32 cellular contexts compared by ENCODE assay signal in genomic region chr13:56378566-56378965, GRCh38.
"Had no signal": no experiment of that assay in that cellular context is flagged by ENCODE, and none has a peak within 500 bp of the region (broad histone marks: within the 10 kb centered on the region; RNA-seq: fewer than 3 reads in every experiment).

No MANE protein-coding gene starts in this region.

- H3K27ac Mint-ChIP-seq: activated CD4-positive, alpha-beta memory T cell treated with anti-CD3 and anti-CD28 coated beads for 36 hours; activated CD4-positive, alpha-beta T cell treated with anti-CD3 and anti-CD28 coated beads for 36 hours; activated CD4-positive, alpha-beta T cell treated with anti-CD3 and anti-CD28 coated beads, Interleukin-2, amount 10 ng/mL, durations not matched to agents 24 days and 14 days; activated CD8-positive, alpha-beta memory T cell treated with anti-CD3 and anti-CD28 coated beads, Interleukin-2, amount 10 ng/mL, durations not matched to agents 7 days and 5 days; activated CD8-positive, alpha-beta T cell treated with anti-CD3 and anti-CD28 coated beads, Interleukin-2, amount 10 ng/mL, durations not matched to agents 7 days and 5 days; activated naive CD4-positive, alpha-beta T cell treated with anti-CD3 and anti-CD28 coated beads for 36 hours; activated naive CD4-positive, alpha-beta T cell treated with anti-CD3 and anti-CD28 coated beads, Interleukin-2, amount 50 U/mL, for 24 hours; activated naive CD8-positive, alpha-beta T cell treated with anti-CD3 and anti-CD28 coated beads for 36 hours; activated naive CD8-positive, alpha-beta T cell treated with anti-CD3 and anti-CD28 coated beads, Interleukin-2, amount 50 U/mL, for 24 hours; activated T-helper 1 cell treated with anti-CD3 and anti-CD28 coated beads, Interleukin-12 subunit alpha, Interleukin-12 subunit beta, Interleukin-2, Interleukin-4 antibody, amounts not matched to agents 30 ng/mL and 10 ng/mL and 1 ng/mL, durations not matched to agents 14 hours and 24 hours and 36 hours; activated T-helper 2 cell treated with anti-CD3 and anti-CD28 coated beads, Interferon-gamma antibody, Interleukin-2, Interleukin-4, amounts not matched to agents 10 μg/mL and 5 μg/mL and 100 μg/mL, durations not matched to agents 14 hours and 24 hours and 36 hours; brain; dendritic cell treated with granulocyte-macrophage colony-stimulating factor and Interleukin-4, amounts not matched to agents 40 ng/mL and 50 ng/mL, for 4 days; endodermal cell; T-helper 17 cell had no signal

- H3K4me3 Mint-ChIP-seq: activated CD4-positive, alpha-beta memory T cell treated with anti-CD3 and anti-CD28 coated beads for 36 hours; activated CD4-positive, alpha-beta T cell treated with anti-CD3 and anti-CD28 coated beads for 36 hours; activated CD4-positive, alpha-beta T cell treated with anti-CD3 and anti-CD28 coated beads, Interleukin-2, amount 10 ng/mL, durations not matched to agents 24 days and 14 days; activated CD8-positive, alpha-beta memory T cell treated with anti-CD3 and anti-CD28 coated beads, Interleukin-2, amount 10 ng/mL, durations not matched to agents 7 days and 5 days; activated CD8-positive, alpha-beta T cell treated with anti-CD3 and anti-CD28 coated beads, Interleukin-2, amount 10 ng/mL, durations not matched to agents 7 days and 5 days; activated naive CD4-positive, alpha-beta T cell treated with anti-CD3 and anti-CD28 coated beads for 36 hours; activated naive CD4-positive, alpha-beta T cell treated with anti-CD3 and anti-CD28 coated beads, Interleukin-2, amount 50 U/mL, for 24 hours; activated naive CD8-positive, alpha-beta T cell treated with anti-CD3 and anti-CD28 coated beads for 36 hours; activated naive CD8-positive, alpha-beta T cell treated with anti-CD3 and anti-CD28 coated beads, Interleukin-2, amount 50 U/mL, for 24 hours; activated T-helper 1 cell treated with anti-CD3 and anti-CD28 coated beads, Interleukin-12 subunit alpha, Interleukin-12 subunit beta, Interleukin-2, Interleukin-4 antibody, amounts not matched to agents 30 ng/mL and 10 ng/mL and 1 ng/mL, durations not matched to agents 14 hours and 24 hours and 36 hours; brain; central memory CD8-positive, alpha-beta T cell; dendritic cell treated with granulocyte-macrophage colony-stimulating factor and Interleukin-4, amounts not matched to agents 40 ng/mL and 50 ng/mL, for 4 days; endodermal cell; T-helper 17 cell had no signal

- H3K4me3 ChIP-seq: adrenal gland, ascending aorta, breast epithelium, coronary artery, dorsolateral prefrontal cortex, esophagus squamous epithelium had no signal

- H3K27me3 ChIP-seq: adrenal gland, ascending aorta, breast epithelium, dorsolateral prefrontal cortex, esophagus squamous epithelium had no signal

- H3K36me3 ChIP-seq: adrenal gland, ascending aorta, breast epithelium, esophagus squamous epithelium had no signal

- DNase-seq: activated CD4-positive, alpha-beta memory T cell treated with anti-CD3 and anti-CD28 coated beads for 36 hours; activated CD4-positive, alpha-beta T cell treated with anti-CD3 and anti-CD28 coated beads for 36 hours; activated CD4-positive, alpha-beta T cell treated with anti-CD3 and anti-CD28 coated beads, Interleukin-2, amount 10 ng/mL, durations not matched to agents 24 days and 14 days; activated CD4-positive, CD25-positive, alpha-beta regulatory T cell; activated CD4-positive, CD25-positive, alpha-beta regulatory T cell treated with anti-CD3 and anti-CD28 coated beads, Interleukin-2, amount 50 U/mL, for 72 hours; activated CD8-positive, alpha-beta memory T cell treated with anti-CD3 and anti-CD28 coated beads, Interleukin-2, amount 10 ng/mL, durations not matched to agents 7 days and 5 days; activated CD8-positive, alpha-beta memory T cell treated with anti-CD3 and anti-CD28 coated beads, Interleukin-2, amount 50 U/mL, for 4 hours; activated CD8-positive, alpha-beta T cell treated with anti-CD3 and anti-CD28 coated beads, Interleukin-2, amount 10 ng/mL, durations not matched to agents 7 days and 5 days; activated effector memory CD4-positive, alpha-beta T cell treated with anti-CD3 and anti-CD28 coated beads, Interleukin-2, amount 50 U/mL, for 16 hours; activated naive CD4-positive, alpha-beta T cell treated with anti-CD3 and anti-CD28 coated beads for 36 hours; activated naive CD8-positive, alpha-beta T cell treated with anti-CD3 and anti-CD28 coated beads for 36 hours; activated naive CD8-positive, alpha-beta T cell treated with anti-CD3 and anti-CD28 coated beads, Interleukin-2, amount 50 U/mL, for 24 hours; activated T-cell treated with anti-CD3 and anti-CD28 coated beads, Interleukin-2, amount 50 U/mL, for 1 hour; activated T-cell treated with anti-CD3 and anti-CD28 coated beads, Interleukin-2, amount 50 U/mL, for 48 hours; adrenal gland; amygdala; dorsolateral prefrontal cortex; effector memory CD4-positive, alpha-beta T cell; endodermal cell; esophagus squamous epithelium; head of caudate nucleus; hippocampal formation; T-helper 17 cell had no signal

- H3K36me3 Mint-ChIP-seq: activated CD8-positive, alpha-beta memory T cell treated with anti-CD3 and anti-CD28 coated beads, Interleukin-2, amount 10 ng/mL, durations not matched to agents 7 days and 5 days; activated naive CD8-positive, alpha-beta T cell treated with anti-CD3 and anti-CD28 coated beads for 36 hours had no signal

- H3K4me1 Mint-ChIP-seq: activated CD4-positive, alpha-beta T cell treated with anti-CD3 and anti-CD28 coated beads for 36 hours; activated CD4-positive, alpha-beta T cell treated with anti-CD3 and anti-CD28 coated beads, Interleukin-2, amount 10 ng/mL, durations not matched to agents 24 days and 14 days; activated CD8-positive, alpha-beta memory T cell treated with anti-CD3 and anti-CD28 coated beads, Interleukin-2, amount 10 ng/mL, durations not matched to agents 7 days and 5 days; activated naive CD4-positive, alpha-beta T cell treated with anti-CD3 and anti-CD28 coated beads, Interleukin-2, amount 50 U/mL, for 24 hours; activated naive CD8-positive, alpha-beta T cell treated with anti-CD3 and anti-CD28 coated beads for 36 hours; activated naive CD8-positive, alpha-beta T cell treated with anti-CD3 and anti-CD28 coated beads, Interleukin-2, amount 50 U/mL, for 24 hours; brain; central memory CD8-positive, alpha-beta T cell; endodermal cell; T-helper 17 cell had no signal

- H3K27me3 Mint-ChIP-seq: activated CD4-positive, alpha-beta memory T cell treated with anti-CD3 and anti-CD28 coated beads for 36 hours; activated CD4-positive, alpha-beta T cell treated with anti-CD3 and anti-CD28 coated beads for 36 hours; activated CD4-positive, alpha-beta T cell treated with anti-CD3 and anti-CD28 coated beads, Interleukin-2, amount 10 ng/mL, durations not matched to agents 24 days and 14 days; activated CD8-positive, alpha-beta memory T cell treated with anti-CD3 and anti-CD28 coated beads, Interleukin-2, amount 10 ng/mL, durations not matched to agents 7 days and 5 days; activated naive CD4-positive, alpha-beta T cell treated with anti-CD3 and anti-CD28 coated beads, Interleukin-2, amount 50 U/mL, for 24 hours; activated naive CD8-positive, alpha-beta T cell treated with anti-CD3 and anti-CD28 coated beads for 36 hours; activated naive CD8-positive, alpha-beta T cell treated with anti-CD3 and anti-CD28 coated beads, Interleukin-2, amount 50 U/mL, for 24 hours; brain; central memory CD8-positive, alpha-beta T cell; dendritic cell treated with granulocyte-macrophage colony-stimulating factor and Interleukin-4, amounts not matched to agents 40 ng/mL and 50 ng/mL, for 4 days; T-helper 17 cell had no signal
